Comparison of ENCODE assay signal across 1 cellular context in the genomic region with DNA sequence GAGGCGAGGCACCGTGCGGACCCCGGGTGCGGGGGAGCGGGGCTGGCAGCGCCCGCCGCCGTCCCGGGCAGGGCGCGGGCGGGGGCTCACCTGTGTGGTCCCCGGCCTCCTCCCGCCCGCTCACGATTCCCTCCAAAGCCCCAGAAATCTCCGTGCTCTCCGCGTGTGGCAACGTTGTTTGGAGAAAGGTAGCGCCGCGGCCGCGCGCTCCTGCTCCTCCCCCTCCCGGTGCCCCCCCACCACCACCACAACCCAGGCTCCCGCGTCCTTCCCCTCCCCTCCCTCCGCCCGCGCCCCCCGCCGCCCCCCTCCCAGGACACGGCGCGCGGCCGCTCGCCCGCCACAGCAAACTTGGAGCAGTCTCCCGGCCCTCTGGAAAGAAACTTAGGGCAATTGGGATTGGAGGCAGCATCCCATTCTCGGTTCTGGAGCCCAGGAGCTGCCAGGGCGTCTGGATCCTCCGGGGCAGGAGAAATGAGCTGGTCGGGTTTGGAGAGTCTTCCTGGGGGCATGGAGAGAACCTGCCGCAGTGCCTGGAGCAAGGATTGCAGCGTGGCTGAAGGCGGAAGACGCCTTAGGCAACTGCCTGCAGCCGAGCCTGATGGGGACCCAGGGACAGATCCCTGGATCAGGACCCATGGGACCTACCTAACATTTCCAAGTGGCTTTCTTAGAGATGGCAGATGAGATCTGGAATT.
TF ChIP-seq lines count a peak whose summit lies in the region.

No MANE protein-coding gene starts in this region.

TF ChIP-seq in K562, 482 proteins besides CTCF, POLR2A, EP300 and RAD21 (continued from another document and continues in another):
- TF ChIP-seq, protein P1, sequence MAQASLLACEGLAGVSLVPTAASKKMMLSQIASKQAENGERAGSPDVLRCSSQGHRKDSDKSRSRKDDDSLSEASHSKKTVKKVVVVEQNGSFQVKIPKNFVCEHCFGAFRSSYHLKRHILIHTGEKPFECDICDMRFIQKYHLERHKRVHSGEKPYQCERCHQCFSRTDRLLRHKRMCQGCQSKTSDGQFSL (CRISPR knock-in tag; IDR thresholded peaks at IDR 0.05): peak; percentile 91
- TF ChIP-seq, protein P1 (tag; IDR thresholded peaks at IDR 0.05): peak in 1 of 2 experiments; percentile 96; a peak in 2 of 4 replicates
- TF ChIP-seq, protein P2, sequence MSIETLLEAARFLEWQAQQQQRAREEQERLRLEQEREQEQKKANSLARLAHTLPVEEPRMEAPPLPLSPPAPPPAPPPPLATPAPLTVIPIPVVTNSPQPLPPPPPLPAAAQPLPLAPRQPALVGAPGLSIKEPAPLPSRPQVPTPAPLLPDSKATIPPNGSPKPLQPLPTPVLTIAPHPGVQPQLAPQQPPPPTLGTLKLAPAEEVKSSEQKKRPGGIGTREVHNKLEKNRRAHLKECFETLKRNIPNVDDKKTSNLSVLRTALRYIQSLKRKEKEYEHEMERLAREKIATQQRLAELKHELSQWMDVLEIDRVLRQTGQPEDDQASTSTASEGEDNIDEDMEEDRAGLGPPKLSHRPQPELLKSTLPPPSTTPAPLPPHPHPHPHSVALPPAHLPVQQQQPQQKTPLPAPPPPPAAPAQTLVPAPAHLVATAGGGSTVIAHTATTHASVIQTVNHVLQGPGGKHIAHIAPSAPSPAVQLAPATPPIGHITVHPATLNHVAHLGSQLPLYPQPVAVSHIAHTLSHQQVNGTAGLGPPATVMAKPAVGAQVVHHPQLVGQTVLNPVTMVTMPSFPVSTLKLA (conservative IDR thresholded peaks at IDR 0.05): 0 out of 4 replicates have a peak, but pooled peaks of 1 of the 2 experiments have one; percentile 61
- TF ChIP-seq NFRKB (IDR thresholded peaks at IDR 0.05; ENCODE audit: low read depth) (0 out of 2 replicates have a peak, but pooled peaks have one; percentile 26), STAT5A (IDR thresholded peaks at IDR 0.05; ENCODE audit: borderline replicate concordance, low read length) (no peak), PCBP1 (IDR thresholded peaks at IDR 0.05; ENCODE audit: low read depth, low read length, poor library complexity, severe bottlenecking) (peak; percentile 34), THAP12 (CRISPR knock-in tag; IDR thresholded peaks at IDR 0.05) (0 out of 2 replicates have a peak, but pooled peaks have one; percentile 11), FIP1L1 (IDR thresholded peaks at IDR 0.05; ENCODE audit: low read depth, low read length, poor library complexity, severe bottlenecking) (peak; percentile 38), KDM4B (IDR thresholded peaks at IDR 0.05; ENCODE audit: borderline replicate concordance in 2 of 2, low read depth in 1 of 2) (peak in 1 of 2 experiments; percentile 23; a peak in 1 of 4 replicates), ZC3H4 (CRISPR knock-in tag; IDR thresholded peaks at IDR 0.05; ENCODE audit: borderline replicate concordance) (no peak), ZBTB7A (IDR thresholded peaks at IDR 0.05; ENCODE audit: borderline replicate concordance, control insufficient read depth, low read depth, low read length) (peak; percentile 31; the same call in 1 of the 2 replicates), ZBTB34 (CRISPR knock-in tag; IDR thresholded peaks at IDR 0.05) (no peak), PHF8 (IDR thresholded peaks at IDR 0.05; ENCODE audit: borderline replicate concordance, low read length) (peak; percentile 27; the same call in 1 of the 2 replicates), ETV5 (CRISPR knock-in tag; IDR thresholded peaks at IDR 0.05; ENCODE audit: low read depth) (no peak), CHD1 (IDR thresholded peaks at IDR 0.05; ENCODE audit: low read length) (peak; percentile 14), POLR2AphosphoS5 (IDR thresholded peaks at IDR 0.05; ENCODE audit: control insufficient read depth, insufficient read depth, low read depth, low read length) (peak; percentile 58), SIN3A (IDR thresholded peaks at IDR 0.05; ENCODE audit: borderline replicate concordance in 2 of 2, control insufficient read depth in 1 of 2, low read depth in 2 of 2, low read length in 2 of 2) (peak in 1 of 2 experiments; percentile 32; a peak in 1 of 4 replicates), RUNX1 (IDR thresholded peaks at IDR 0.05; ENCODE audit: low read depth) (no peak), BACH1 (tag; IDR thresholded peaks at IDR 0.05) (no peak), EZH2 (IDR thresholded peaks at IDR 0.05; ENCODE audit: borderline replicate concordance, low read depth, low read length) (no peak), CHAMP1 (IDR thresholded peaks at IDR 0.05) (no peak), MYC (IDR thresholded peaks at IDR 0.05; ENCODE audit: low read depth, low read length) (peak; percentile 64; the same call in 1 of the 2 replicates), MYC (CRISPR knock-in tag; IDR thresholded peaks at IDR 0.05; ENCODE audit: borderline replicate concordance, low read depth) (no peak), CCNT2 (IDR thresholded peaks at IDR 0.05; ENCODE audit: borderline replicate concordance, extremely low read depth, insufficient read length, low read depth, low read length) (peak; percentile 12), TBP (optimal IDR thresholded peaks at IDR 0.05; ENCODE audit: low read depth, low read length) (peak; percentile 22), TAF1 (IDR thresholded peaks at IDR 0.05; ENCODE audit: control insufficient read depth, extremely low read depth, insufficient read depth, low read length, severe bottlenecking) (peak; percentile 42), HNRNPLL (IDR thresholded peaks at IDR 0.05; ENCODE audit: low read depth, low read length, poor library complexity, severe bottlenecking) (no peak), TEAD1 (CRISPR knock-in tag; IDR thresholded peaks at IDR 0.05) (peak in 1 of 2 experiments; percentile 2; a peak in 1 of 4 replicates), HDAC2 (IDR thresholded peaks at IDR 0.05) (peak; percentile 29; the same call in 1 of the 2 replicates), KDM5B (IDR thresholded peaks at IDR 0.05; ENCODE audit: insufficient replicate concordance, low read depth, low read length) (peak; percentile 45), AFF4 (CRISPR knock-in tag; IDR thresholded peaks at IDR 0.05) (0 out of 2 replicates have a peak, but pooled peaks have one; percentile 27)
- TF ChIP-seq, protein P3, sequence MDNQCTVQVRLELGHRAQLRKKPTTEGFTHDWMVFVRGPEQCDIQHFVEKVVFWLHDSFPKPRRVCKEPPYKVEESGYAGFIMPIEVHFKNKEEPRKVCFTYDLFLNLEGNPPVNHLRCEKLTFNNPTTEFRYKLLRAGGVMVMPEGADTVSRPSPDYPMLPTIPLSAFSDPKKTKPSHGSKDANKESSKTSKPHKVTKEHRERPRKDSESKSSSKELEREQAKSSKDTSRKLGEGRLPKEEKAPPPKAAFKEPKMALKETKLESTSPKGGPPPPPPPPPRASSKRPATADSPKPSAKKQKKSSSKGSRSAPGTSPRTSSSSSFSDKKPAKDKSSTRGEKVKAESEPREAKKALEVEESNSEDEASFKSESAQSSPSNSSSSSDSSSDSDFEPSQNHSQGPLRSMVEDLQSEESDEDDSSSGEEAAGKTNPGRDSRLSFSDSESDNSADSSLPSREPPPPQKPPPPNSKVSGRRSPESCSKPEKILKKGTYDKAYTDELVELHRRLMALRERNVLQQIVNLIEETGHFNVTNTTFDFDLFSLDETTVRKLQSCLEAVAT (IDR thresholded peaks at IDR 0.05): peak in 1 of 2 experiments; percentile 88; a peak in 2 of 4 replicates
- TF ChIP-seq, protein P4, sequence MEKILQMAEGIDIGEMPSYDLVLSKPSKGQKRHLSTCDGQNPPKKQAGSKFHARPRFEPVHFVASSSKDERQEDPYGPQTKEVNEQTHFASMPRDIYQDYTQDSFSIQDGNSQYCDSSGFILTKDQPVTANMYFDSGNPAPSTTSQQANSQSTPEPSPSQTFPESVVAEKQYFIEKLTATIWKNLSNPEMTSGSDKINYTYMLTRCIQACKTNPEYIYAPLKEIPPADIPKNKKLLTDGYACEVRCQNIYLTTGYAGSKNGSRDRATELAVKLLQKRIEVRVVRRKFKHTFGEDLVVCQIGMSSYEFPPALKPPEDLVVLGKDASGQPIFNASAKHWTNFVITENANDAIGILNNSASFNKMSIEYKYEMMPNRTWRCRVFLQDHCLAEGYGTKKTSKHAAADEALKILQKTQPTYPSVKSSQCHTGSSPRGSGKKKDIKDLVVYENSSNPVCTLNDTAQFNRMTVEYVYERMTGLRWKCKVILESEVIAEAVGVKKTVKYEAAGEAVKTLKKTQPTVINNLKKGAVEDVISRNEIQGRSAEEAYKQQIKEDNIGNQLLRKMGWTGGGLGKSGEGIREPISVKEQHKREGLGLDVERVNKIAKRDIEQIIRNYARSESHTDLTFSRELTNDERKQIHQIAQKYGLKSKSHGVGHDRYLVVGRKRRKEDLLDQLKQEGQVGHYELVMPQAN (IDR thresholded peaks at IDR 0.05; ENCODE audit: borderline replicate concordance): 0 out of 2 replicates have a peak, but pooled peaks have one; percentile 46
- TF ChIP-seq, protein P5, sequence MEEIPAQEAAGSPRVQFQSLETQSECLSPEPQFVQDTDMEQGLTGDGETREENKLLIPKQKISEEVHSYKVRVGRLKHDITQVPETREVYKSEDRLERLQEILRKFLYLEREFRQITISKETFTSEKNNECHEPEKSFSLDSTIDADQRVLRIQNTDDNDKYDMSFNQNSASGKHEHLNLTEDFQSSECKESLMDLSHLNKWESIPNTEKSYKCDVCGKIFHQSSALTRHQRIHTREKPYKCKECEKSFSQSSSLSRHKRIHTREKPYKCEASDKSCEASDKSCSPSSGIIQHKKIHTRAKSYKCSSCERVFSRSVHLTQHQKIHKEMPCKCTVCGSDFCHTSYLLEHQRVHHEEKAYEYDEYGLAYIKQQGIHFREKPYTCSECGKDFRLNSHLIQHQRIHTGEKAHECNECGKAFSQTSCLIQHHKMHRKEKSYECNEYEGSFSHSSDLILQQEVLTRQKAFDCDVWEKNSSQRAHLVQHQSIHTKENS (CRISPR knock-in tag; IDR thresholded peaks at IDR 0.05): no peak
